Comparison of ENCODE assay signal across 24 cellular contexts in the genomic region with DNA sequence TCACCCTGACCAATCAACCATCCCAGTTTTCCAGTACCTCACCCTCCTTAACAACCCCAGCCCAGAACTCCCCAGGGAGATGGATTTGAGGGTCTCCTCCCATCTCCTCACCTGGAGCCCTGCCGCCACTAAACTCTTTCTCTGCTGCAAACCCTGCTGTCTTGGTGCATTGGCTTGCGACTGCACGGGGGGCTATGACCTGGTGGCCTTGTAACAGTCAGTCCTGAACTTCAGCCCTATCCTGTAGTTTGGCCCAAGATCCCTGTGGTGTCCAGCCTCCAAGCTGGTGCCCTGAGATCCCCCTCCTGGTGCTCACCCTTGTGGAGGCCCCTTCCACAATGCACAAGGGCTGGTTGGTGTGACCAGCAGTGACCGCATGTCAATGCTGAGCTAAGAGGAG.
"Had no signal": no experiment of that assay in that cellular context is flagged by ENCODE, and none has a peak within 500 bp of the region (broad histone marks: within the 10 kb centered on the region; RNA-seq: fewer than 3 reads in every experiment).

No MANE protein-coding gene starts in this region.

- H3K9me3 ChIP-seq: SJCRH30 had no signal

- H3K27ac ChIP-seq: HL-60, SJCRH30 had no signal

- H3K36me3 ChIP-seq: SJCRH30 had no signal

- ATAC-seq: Panc1, PC-3, Right ventricle myocardium inferior, SK-N-SH treated with all-trans-retinoic acid at 6 μM for 48 hours had no signal

- FAIRE-seq: HTR-8/SVneo had no signal

- DNase-seq: KBM-7, NCI-H1092, NCI-H1105 treated with DMSO at 0.1 percent for 48 hours, NCI-H1417 treated with DMSO at 0.1 percent for 48 hours, NCI-H146, NCI-H1694 treated with DMSO at 0.1 percent for 48 hours, NCI-H1930, NCI-H2081, NCI-H2107, NCI-H2171, NCI-H226, NCI-H446, NCI-H510A, NCI-H524 treated with DMSO at 0.1 percent for 48 hours, NCI-H69, NCI-H774, PC-3, SHP77 treated with DMSO at 0.1 percent for 48 hours, SJCRH30 had no signal

- H3K4me3 ChIP-seq: SJCRH30 had no signal

- H3K27me3 ChIP-seq: SJCRH30 had no signal
